9 cellular contexts compared by ENCODE assay signal in the genomic region with DNA sequence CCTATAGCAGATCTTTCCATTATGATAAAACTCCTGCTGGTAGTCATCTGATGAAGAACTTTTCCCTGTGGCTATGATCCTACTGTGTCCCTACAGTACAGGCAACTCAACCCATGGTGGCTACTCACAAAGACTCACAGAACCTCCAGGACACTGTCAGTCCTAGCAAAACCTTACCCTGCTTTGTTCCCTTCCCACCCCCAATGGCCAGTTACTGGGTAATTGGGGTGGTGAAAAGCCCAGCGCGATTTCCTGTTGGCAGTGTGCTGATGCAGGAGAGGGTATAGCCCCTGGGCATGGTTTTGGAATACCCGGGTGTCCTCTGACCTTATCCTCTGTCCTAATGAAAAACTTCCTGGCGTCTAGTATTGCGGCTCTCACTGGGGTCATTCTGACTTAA. TPM values are rescaled to one million over a fixed set of nuclear protein-coding genes. Genes with fewer than 3 reads are reported as not detected.
DNase-seq lines count a peak whose midpoint lies in the region; ATAC-seq, FAIRE-seq and TF ChIP-seq lines count a peak whose summit lies in the region.
"Had no signal": no experiment of that assay in that cellular context is flagged by ENCODE, and none has a peak within 500 bp of the region (broad histone marks: within the 10 kb centered on the region; RNA-seq: fewer than 3 reads in every experiment).

No MANE protein-coding gene starts in this region.

- H3K9ac ChIP-seq in kidney (ENCODE audit: low read length in 2 of 2): peak overlapping the region in 1 of 2 donors; percentile 95

- no peak for FAIRE-seq in kidney (lab: Jason Lieb, UNC)
- FAIRE-seq: A204.1 had no signal

- DNase-seq in DMS 273 (lab: John Stamatoyannopoulos, UW; ENCODE audit: unreplicated experiment) (peak; percentile 33), DMS 273 treated with DMSO at 0.1 percent for 48 hours (lab: John Stamatoyannopoulos, UW) (no peak), body of pancreas (no peak), kidney (no peak), SKM-1 treated with dmso at 0.1 percent for 144 hours (lab: John Stamatoyannopoulos, UW; ENCODE audit: unreplicated experiment) (no peak), Ammon's horn (ENCODE audit: low spot score) (no peak)

- TF ChIP-seq CTCF in body of pancreas (IDR thresholded peaks at IDR 0.05) (no peak), kidney (IDR thresholded peaks at IDR 0.05; ENCODE audit: borderline replicate concordance, extremely low read depth, insufficient read depth) (no peak)

- H3K36me3 ChIP-seq in body of pancreas (replicated peaks in 1 of 2; ENCODE audit: insufficient read depth in 1 of 2, low read depth in 2 of 2): no peaks in the 10 kb centered on the region
- H3K36me3 ChIP-seq in kidney (ENCODE audit: control insufficient read depth in 1 of 2, insufficient read depth in 2 of 2, low read length in 2 of 2): no peaks in the 10 kb centered on the region

- TF ChIP-seq POLR2A in body of pancreas (IDR thresholded peaks at IDR 0.05): no peak

- intact Hi-C loops in body of pancreas (cut with DNase I): no loop called here
- intact Hi-C loops in kidney (cut with DNase I): no loop called here

- ATAC-seq in body of pancreas (no peak), GM21825 (IDR thresholded peaks at IDR 0.05; ENCODE audit: unreplicated experiment) (no peak)

- H3K27ac ChIP-seq in body of pancreas: peak overlapping the region in 3 of 4 donors; percentile 62 to 84 (median 77)
- H3K27ac ChIP-seq in kidney (ENCODE audit: low read depth in 2 of 2, low read length in 2 of 2): peak overlapping the region; percentile 89 to 90
- peak overlapping the region; percentile 44 for H3K27ac ChIP-seq in temporal lobe (ENCODE audit: low read depth, low read length)

- no peak overlapping the region for H3K4me3 ChIP-seq in body of pancreas
- peak overlapping the region; percentile 92 to 98 for H3K4me3 ChIP-seq in kidney (ENCODE audit: low read length in 2 of 2)

- WGBS in body of pancreas, 2 donors: 27 to 46% methylated on average over 5 of the region's 5 CpGs

- H3K4me1 ChIP-seq in body of pancreas: peaks cover 7% of the 10 kb centered on the region
- H3K4me1 ChIP-seq in kidney (ENCODE audit: control insufficient read depth in 1 of 2, insufficient read depth in 1 of 2, low read depth in 1 of 2, low read length in 2 of 2): peaks cover 2 to 19% of the 10 kb centered on the region in 2 donors

- no peaks in the 10 kb centered on the region for H3K27me3 ChIP-seq in body of pancreas

- H3K9me3 ChIP-seq in body of pancreas (no peaks in the 10 kb centered on the region), kidney (ENCODE audit: control insufficient read depth in 1 of 2, low read length in 2 of 2) (peaks cover 0 to 6% of the 10 kb centered on the region in 2 donors)

RNA-seq across cellular contexts. Expression of gene RGL1, which starts 0.5 kb away (rescaled TPM):
- total RNA-seq in body of pancreas (10 to 100 TPM in 1 of 2 donors, 1 to 10 TPM in 1; 9.9 to 16.2 TPM), kidney (30.7 TPM), temporal lobe (34.7 TPM)
- 17.3 TPM for polyA plus RNA-seq in kidney (ENCODE audit: insufficient read depth, low read depth, low replicate concordance)

Comparison
In these comparisons a context has a peak if more than half of its experiments do, and no peak if none do; other contexts are left out.
1. H3K4me3 ChIP-seq: peak in kidney (2 of 2); none in body of pancreas (0 of 2).
2. Peak in every context shown above with its lines, with median percentiles within 50 percentile points of each other: H3K27ac ChIP-seq.